ENCODE assay signal across 22 cellular contexts in the genomic region with DNA sequence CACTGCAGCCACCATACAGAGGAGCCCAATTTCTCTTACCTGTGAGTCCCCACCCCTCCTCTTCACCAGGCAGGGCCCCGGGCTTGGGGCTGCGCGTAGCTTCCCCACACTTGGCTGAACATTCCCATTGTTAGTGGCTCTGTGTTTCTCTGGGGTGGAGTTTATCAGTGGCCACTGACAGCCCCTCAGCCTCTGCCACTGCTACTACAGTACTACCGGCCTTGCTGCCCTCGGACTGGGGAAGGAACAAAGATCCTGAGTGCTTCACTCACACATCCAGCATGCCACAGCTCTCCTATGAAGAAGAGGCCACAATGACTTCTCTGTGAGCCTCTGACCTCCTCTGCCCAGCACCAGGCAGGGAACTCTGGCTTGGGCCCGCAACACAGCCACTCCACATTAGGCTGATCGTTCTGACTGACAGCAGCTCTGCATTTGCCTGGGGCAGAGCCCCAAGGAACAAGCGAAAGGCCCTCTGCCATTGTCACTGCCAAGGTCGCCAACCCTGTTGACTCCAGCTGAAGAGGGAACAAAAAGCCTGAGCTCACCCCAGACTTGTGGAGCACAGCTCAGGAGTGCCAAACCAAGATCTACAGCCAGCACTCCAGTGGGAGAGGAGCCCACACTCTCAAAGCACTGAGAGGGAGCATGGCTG. TPM values are rescaled to one million over a fixed set of nuclear protein-coding genes. Genes with fewer than 3 reads are reported as not detected.
A peak's percentile ranks its signal among the peaks of the same experiment; 100 is the strongest.
DNase-seq lines count a peak whose midpoint lies in the region; ATAC-seq and TF ChIP-seq lines count a peak whose summit lies in the region.
"Had no signal": no experiment of that assay in that cellular context is flagged by ENCODE, and none has a peak within 500 bp of the region (broad histone marks: within the 10 kb centered on the region; RNA-seq: fewer than 3 reads in every experiment).

No MANE protein-coding gene starts in this region.

- H3K4me1 Mint-ChIP-seq in activated CD8-positive, alpha-beta T cell treated with anti-CD3 and anti-CD28 coated beads, Interleukin-2, amount 10 ng/mL, durations not matched to agents 7 days and 5 days (ENCODE audit: low read depth) = peaks cover 10% of the 10 kb centered on the region

- TF ChIP-seq CTCF in right atrium auricular region (IDR thresholded peaks at IDR 0.05) = no peak

- H3K4me3 ChIP-seq in right atrium auricular region = no peak overlapping the region
- H3K4me3 ChIP-seq: GM12878 had no signal

- H3K4me1 ChIP-seq in right atrium auricular region = no peaks in the 10 kb centered on the region
- H3K4me1 ChIP-seq: BE2C had no signal

- peaks cover 18% of the 10 kb centered on the region for H3K36me3 Mint-ChIP-seq in activated CD8-positive, alpha-beta T cell treated with anti-CD3 and anti-CD28 coated beads, Interleukin-2, amount 10 ng/mL, durations not matched to agents 7 days and 5 days (ENCODE audit: low read depth)
- H3K36me3 Mint-ChIP-seq: CD8-positive, alpha-beta memory T cell had no signal

- H3K9me3 Mint-ChIP-seq in activated CD8-positive, alpha-beta T cell treated with anti-CD3 and anti-CD28 coated beads, Interleukin-2, amount 10 ng/mL, durations not matched to agents 7 days and 5 days (ENCODE audit: insufficient read depth) = no peaks in the 10 kb centered on the region

- intact Hi-C loops in Right ventricle myocardium inferior (cut with DNase I) = no loop called here
- intact Hi-C loops in cardiac septum (cut with DNase I) = no loop called here

- POLR2A ChIA-PET in activated CD8-positive, alpha-beta T cell treated with anti-CD3 and anti-CD28 coated beads, Interleukin-2, amount 10 ng/mL, durations not matched to agents 7 days and 5 days (lab: Charles Lee) = no interaction called here

- no peaks in the 10 kb centered on the region for H3K36me3 ChIP-seq in right atrium auricular region
- H3K36me3 ChIP-seq: BE2C had no signal

- H3K9me3 ChIP-seq in right atrium auricular region = no peaks in the 10 kb centered on the region
- H3K9me3 ChIP-seq: BE2C had no signal

- H3K27ac Mint-ChIP-seq in activated CD8-positive, alpha-beta T cell treated with anti-CD3 and anti-CD28 coated beads, Interleukin-2, amount 10 ng/mL, durations not matched to agents 7 days and 5 days = no peak overlapping the region

- ATAC-seq in Right ventricle myocardium inferior (peak; percentile 57), HG03469 (IDR thresholded peaks at IDR 0.05; ENCODE audit: unreplicated experiment) (no peak), HG02870 (IDR thresholded peaks at IDR 0.05; ENCODE audit: unreplicated experiment) (no peak)
- no peak for ATAC-seq in activated CD8-positive, alpha-beta T cell treated with anti-CD3 and anti-CD28 coated beads, Interleukin-2, amount 10 ng/mL, durations not matched to agents 7 days and 5 days
- ATAC-seq: GM12878, HepG2, Panc1 had no signal

- CTCF ChIA-PET in activated CD8-positive, alpha-beta T cell treated with anti-CD3 and anti-CD28 coated beads, Interleukin-2, amount 10 ng/mL, durations not matched to agents 7 days and 5 days (lab: Charles Lee) = no interaction called here

- H3K27me3 ChIP-seq in right atrium auricular region = no peaks in the 10 kb centered on the region
- H3K27me3 ChIP-seq: BE2C had no signal

- H3K27me3 Mint-ChIP-seq in activated CD8-positive, alpha-beta T cell treated with anti-CD3 and anti-CD28 coated beads, Interleukin-2, amount 10 ng/mL, durations not matched to agents 7 days and 5 days (ENCODE audit: low read depth) = no peaks in the 10 kb centered on the region

- H3K4me3 Mint-ChIP-seq in activated CD8-positive, alpha-beta T cell treated with anti-CD3 and anti-CD28 coated beads, Interleukin-2, amount 10 ng/mL, durations not matched to agents 7 days and 5 days = no peak overlapping the region
- H3K4me3 Mint-ChIP-seq: CD8-positive, alpha-beta memory T cell had no signal

- DNase-seq in Right ventricle myocardium inferior (ENCODE audit: missing footprints) = no peak
- no peak for DNase-seq in cardiac septum (ENCODE audit: low spot score)
- no peak for DNase-seq in right atrium auricular region (ENCODE audit: low spot score)
- DNase-seq in nucleus accumbens (lab: John Stamatoyannopoulos, UW) = peak in 37 of 56 donors; percentile 0 to 34 (median 5)
- no peak for DNase-seq in hepatic stellate cell (ENCODE audit: low spot score)
- no peak for DNase-seq in activated CD8-positive, alpha-beta T cell treated with anti-CD3 and anti-CD28 coated beads, Interleukin-2, amount 10 ng/mL, durations not matched to agents 7 days and 5 days
- DNase-seq: BE2C; CD8-positive, alpha-beta memory T cell; DMS79; KG1; NCI-H1092; NCI-H146; NCI-H2081; NCI-H510A; NCI-H82; SHP77 had no signal

- H3K27ac ChIP-seq in right atrium auricular region = peak overlapping the region; percentile 6 to 17
- H3K27ac ChIP-seq: 22Rv1 had no signal

RNA-seq across cellular contexts. Expression of gene ABCB7, which starts 24.0 kb away (rescaled TPM):
- 37.7 TPM for total RNA-seq in Right ventricle myocardium inferior
- total RNA-seq in cardiac septum = 26.3 TPM
- total RNA-seq in right atrium auricular region = 10 to 100 TPM; 31.1 to 36.2 TPM
- total RNA-seq in activated CD8-positive, alpha-beta T cell treated with anti-CD3 and anti-CD28 coated beads, Interleukin-2, amount 10 ng/mL, durations not matched to agents 7 days and 5 days = 10 to 100 TPM; 21.6 to 23.0 TPM

Comparison
In these comparisons a context has a peak if more than half of its experiments do, and no peak if none do; other contexts are left out.
1. DNase-seq: peak in nucleus accumbens (37 of 56); none in Right ventricle myocardium inferior (single experiment), cardiac septum (single experiment), right atrium auricular region (single experiment), hepatic stellate cell (single experiment) and activated CD8-positive, alpha-beta T cell treated with anti-CD3 and anti-CD28 coated beads, Interleukin-2, amount 10 ng/mL, durations not matched to agents 7 days and 5 days (single experiment).